1 cellular context compared by ENCODE assay signal in the genomic region with DNA sequence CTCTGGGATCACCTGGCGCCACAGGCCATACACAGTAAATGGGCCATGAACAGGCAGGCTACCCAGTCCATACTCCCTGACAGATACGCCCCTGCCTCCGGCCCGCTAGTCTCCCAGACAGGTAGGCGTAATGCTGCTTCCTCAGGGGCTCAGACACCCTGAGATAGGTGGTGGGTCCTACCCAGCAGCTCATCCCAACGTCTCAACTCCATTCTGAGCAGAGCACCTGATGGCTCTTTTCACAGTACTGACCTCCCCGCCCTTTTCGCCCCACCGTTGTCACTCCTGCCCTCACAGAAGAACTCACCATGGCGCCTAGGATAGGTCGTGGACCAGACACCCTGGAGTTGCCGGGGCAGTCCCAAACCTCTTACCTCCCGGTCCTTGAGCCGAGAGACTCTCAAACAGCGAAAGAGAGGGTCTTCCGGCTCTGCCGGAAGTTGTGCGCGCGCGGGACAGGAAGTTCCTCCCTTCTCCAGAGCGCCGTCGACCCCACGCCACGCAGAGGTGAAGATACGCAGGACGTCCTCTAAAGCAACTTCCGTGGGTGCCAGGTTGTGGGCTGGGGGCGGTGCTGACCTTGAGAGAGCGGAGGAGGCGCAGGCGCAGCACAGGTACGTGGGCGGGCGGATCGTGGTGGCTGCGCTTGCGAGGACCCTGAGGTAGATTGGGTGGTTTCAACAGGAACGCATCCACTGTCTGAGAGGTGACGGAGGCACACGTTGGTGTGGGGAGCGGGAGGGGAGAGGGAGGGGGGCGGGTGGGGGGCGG.
TF ChIP-seq lines count a peak whose summit lies in the region.

A gene (minus strand): TSS at position 432 of the 771 bp plus-strand sequence. CDS start 122 bp downstream, at position 310.

TF ChIP-seq in GM12878, 131 proteins besides CTCF, POLR2A, EP300 and RAD21 (continued from another document and continues in another):
- TF ChIP-seq, protein P1, sequence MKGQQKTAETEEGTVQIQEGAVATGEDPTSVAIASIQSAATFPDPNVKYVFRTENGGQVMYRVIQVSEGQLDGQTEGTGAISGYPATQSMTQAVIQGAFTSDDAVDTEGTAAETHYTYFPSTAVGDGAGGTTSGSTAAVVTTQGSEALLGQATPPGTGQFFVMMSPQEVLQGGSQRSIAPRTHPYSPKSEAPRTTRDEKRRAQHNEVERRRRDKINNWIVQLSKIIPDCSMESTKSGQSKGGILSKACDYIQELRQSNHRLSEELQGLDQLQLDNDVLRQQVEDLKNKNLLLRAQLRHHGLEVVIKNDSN (IDR thresholded peaks at IDR 0.05; ENCODE audit: borderline replicate concordance, extremely low read length, insufficient read depth, low read depth, low read length): no peak
- TF ChIP-seq PAX5 (IDR thresholded peaks at IDR 0.05; ENCODE audit: borderline replicate concordance, low read depth, low read length): peak; percentile 9; the same call in 1 of the 2 replicates
- TF ChIP-seq PAX8 (IDR thresholded peaks at IDR 0.05): no peak
- TF ChIP-seq SPI1 (IDR thresholded peaks at IDR 0.05; ENCODE audit: borderline replicate concordance, insufficient read depth, low read depth, low read length): 0 out of 2 replicates have a peak, but pooled peaks have one; percentile 48
- TF ChIP-seq, protein P2, sequence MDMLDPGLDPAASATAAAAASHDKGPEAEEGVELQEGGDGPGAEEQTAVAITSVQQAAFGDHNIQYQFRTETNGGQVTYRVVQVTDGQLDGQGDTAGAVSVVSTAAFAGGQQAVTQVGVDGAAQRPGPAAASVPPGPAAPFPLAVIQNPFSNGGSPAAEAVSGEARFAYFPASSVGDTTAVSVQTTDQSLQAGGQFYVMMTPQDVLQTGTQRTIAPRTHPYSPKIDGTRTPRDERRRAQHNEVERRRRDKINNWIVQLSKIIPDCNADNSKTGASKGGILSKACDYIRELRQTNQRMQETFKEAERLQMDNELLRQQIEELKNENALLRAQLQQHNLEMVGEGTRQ (IDR thresholded peaks at IDR 0.05; ENCODE audit: borderline replicate concordance, low read depth, low read length): no peak
- TF ChIP-seq, protein P3, sequence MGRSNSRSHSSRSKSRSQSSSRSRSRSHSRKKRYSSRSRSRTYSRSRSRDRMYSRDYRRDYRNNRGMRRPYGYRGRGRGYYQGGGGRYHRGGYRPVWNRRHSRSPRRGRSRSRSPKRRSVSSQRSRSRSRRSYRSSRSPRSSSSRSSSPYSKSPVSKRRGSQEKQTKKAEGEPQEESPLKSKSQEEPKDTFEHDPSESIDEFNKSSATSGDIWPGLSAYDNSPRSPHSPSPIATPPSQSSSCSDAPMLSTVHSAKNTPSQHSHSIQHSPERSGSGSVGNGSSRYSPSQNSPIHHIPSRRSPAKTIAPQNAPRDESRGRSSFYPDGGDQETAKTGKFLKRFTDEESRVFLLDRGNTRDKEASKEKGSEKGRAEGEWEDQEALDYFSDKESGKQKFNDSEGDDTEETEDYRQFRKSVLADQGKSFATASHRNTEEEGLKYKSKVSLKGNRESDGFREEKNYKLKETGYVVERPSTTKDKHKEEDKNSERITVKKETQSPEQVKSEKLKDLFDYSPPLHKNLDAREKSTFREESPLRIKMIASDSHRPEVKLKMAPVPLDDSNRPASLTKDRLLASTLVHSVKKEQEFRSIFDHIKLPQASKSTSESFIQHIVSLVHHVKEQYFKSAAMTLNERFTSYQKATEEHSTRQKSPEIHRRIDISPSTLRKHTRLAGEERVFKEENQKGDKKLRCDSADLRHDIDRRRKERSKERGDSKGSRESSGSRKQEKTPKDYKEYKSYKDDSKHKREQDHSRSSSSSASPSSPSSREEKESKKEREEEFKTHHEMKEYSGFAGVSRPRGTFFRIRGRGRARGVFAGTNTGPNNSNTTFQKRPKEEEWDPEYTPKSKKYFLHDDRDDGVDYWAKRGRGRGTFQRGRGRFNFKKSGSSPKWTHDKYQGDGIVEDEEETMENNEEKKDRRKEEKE (IDR thresholded peaks at IDR 0.05): no peak
- no peak for TF ChIP-seq ZNF217 (IDR thresholded peaks at IDR 0.05)
- no peak for TF ChIP-seq ZBED1 (IDR thresholded peaks at IDR 0.05; ENCODE audit: borderline replicate concordance)
- TF ChIP-seq SUZ12 (IDR thresholded peaks at IDR 0.05; ENCODE audit: unreplicated experiment): no peak
- TF ChIP-seq CBFB (IDR thresholded peaks at IDR 0.05; ENCODE audit: low read depth): 0 out of 2 replicates have a peak, but pooled peaks have one; percentile 65
- TF ChIP-seq, protein P4, sequence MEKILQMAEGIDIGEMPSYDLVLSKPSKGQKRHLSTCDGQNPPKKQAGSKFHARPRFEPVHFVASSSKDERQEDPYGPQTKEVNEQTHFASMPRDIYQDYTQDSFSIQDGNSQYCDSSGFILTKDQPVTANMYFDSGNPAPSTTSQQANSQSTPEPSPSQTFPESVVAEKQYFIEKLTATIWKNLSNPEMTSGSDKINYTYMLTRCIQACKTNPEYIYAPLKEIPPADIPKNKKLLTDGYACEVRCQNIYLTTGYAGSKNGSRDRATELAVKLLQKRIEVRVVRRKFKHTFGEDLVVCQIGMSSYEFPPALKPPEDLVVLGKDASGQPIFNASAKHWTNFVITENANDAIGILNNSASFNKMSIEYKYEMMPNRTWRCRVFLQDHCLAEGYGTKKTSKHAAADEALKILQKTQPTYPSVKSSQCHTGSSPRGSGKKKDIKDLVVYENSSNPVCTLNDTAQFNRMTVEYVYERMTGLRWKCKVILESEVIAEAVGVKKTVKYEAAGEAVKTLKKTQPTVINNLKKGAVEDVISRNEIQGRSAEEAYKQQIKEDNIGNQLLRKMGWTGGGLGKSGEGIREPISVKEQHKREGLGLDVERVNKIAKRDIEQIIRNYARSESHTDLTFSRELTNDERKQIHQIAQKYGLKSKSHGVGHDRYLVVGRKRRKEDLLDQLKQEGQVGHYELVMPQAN (conservative IDR thresholded peaks at IDR 0.05): peak; percentile 73
- TF ChIP-seq, protein P5, sequence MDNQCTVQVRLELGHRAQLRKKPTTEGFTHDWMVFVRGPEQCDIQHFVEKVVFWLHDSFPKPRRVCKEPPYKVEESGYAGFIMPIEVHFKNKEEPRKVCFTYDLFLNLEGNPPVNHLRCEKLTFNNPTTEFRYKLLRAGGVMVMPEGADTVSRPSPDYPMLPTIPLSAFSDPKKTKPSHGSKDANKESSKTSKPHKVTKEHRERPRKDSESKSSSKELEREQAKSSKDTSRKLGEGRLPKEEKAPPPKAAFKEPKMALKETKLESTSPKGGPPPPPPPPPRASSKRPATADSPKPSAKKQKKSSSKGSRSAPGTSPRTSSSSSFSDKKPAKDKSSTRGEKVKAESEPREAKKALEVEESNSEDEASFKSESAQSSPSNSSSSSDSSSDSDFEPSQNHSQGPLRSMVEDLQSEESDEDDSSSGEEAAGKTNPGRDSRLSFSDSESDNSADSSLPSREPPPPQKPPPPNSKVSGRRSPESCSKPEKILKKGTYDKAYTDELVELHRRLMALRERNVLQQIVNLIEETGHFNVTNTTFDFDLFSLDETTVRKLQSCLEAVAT (IDR thresholded peaks at IDR 0.05): 0 out of 2 replicates have a peak, but pooled peaks have one; percentile 15
- no peak for TF ChIP-seq KAT2A (conservative IDR thresholded peaks at IDR 0.05; ENCODE audit: control insufficient read depth, low read depth, low read length)
- peak; percentile 48 for TF ChIP-seq SMAD1 (IDR thresholded peaks at IDR 0.05; ENCODE audit: low read depth, partially characterized antibody)
- no peak for TF ChIP-seq CEBPB (IDR thresholded peaks at IDR 0.05; ENCODE audit: borderline replicate concordance in 1 of 2, low read depth in 2 of 2, low read length in 2 of 2)
- TF ChIP-seq, protein P6, sequence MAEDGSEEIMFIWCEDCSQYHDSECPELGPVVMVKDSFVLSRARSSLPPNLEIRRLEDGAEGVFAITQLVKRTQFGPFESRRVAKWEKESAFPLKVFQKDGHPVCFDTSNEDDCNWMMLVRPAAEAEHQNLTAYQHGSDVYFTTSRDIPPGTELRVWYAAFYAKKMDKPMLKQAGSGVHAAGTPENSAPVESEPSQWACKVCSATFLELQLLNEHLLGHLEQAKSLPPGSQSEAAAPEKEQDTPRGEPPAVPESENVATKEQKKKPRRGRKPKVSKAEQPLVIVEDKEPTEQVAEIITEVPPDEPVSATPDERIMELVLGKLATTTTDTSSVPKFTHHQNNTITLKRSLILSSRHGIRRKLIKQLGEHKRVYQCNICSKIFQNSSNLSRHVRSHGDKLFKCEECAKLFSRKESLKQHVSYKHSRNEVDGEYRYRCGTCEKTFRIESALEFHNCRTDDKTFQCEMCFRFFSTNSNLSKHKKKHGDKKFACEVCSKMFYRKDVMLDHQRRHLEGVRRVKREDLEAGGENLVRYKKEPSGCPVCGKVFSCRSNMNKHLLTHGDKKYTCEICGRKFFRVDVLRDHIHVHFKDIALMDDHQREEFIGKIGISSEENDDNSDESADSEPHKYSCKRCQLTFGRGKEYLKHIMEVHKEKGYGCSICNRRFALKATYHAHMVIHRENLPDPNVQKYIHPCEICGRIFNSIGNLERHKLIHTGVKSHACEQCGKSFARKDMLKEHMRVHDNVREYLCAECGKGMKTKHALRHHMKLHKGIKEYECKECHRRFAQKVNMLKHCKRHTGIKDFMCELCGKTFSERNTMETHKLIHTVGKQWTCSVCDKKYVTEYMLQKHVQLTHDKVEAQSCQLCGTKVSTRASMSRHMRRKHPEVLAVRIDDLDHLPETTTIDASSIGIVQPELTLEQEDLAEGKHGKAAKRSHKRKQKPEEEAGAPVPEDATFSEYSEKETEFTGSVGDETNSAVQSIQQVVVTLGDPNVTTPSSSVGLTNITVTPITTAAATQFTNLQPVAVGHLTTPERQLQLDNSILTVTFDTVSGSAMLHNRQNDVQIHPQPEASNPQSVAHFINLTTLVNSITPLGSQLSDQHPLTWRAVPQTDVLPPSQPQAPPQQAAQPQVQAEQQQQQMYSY (CRISPR knock-in tag; IDR thresholded peaks at IDR 0.05): no peak
- TF ChIP-seq GABPA (IDR thresholded peaks at IDR 0.05; ENCODE audit: low read depth): peak; percentile 98
- TF ChIP-seq, protein P7, sequence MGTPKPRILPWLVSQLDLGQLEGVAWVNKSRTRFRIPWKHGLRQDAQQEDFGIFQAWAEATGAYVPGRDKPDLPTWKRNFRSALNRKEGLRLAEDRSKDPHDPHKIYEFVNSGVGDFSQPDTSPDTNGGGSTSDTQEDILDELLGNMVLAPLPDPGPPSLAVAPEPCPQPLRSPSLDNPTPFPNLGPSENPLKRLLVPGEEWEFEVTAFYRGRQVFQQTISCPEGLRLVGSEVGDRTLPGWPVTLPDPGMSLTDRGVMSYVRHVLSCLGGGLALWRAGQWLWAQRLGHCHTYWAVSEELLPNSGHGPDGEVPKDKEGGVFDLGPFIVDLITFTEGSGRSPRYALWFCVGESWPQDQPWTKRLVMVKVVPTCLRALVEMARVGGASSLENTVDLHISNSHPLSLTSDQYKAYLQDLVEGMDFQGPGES (IDR thresholded peaks at IDR 0.05): no peak
- TF ChIP-seq, protein P8, sequence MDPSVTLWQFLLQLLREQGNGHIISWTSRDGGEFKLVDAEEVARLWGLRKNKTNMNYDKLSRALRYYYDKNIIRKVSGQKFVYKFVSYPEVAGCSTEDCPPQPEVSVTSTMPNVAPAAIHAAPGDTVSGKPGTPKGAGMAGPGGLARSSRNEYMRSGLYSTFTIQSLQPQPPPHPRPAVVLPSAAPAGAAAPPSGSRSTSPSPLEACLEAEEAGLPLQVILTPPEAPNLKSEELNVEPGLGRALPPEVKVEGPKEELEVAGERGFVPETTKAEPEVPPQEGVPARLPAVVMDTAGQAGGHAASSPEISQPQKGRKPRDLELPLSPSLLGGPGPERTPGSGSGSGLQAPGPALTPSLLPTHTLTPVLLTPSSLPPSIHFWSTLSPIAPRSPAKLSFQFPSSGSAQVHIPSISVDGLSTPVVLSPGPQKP (IDR thresholded peaks at IDR 0.05; ENCODE audit: low read depth, low read length): peak; percentile 90
- TF ChIP-seq SMAD5 (IDR thresholded peaks at IDR 0.05; ENCODE audit: low read depth): peak; percentile 93
- no peak for TF ChIP-seq HDAC6 (IDR thresholded peaks at IDR 0.05; ENCODE audit: unreplicated experiment)
- no peak for TF ChIP-seq FOXM1 (IDR thresholded peaks at IDR 0.05; ENCODE audit: low read depth, low read length)
- peak; percentile 47; the same call in 1 of the 2 replicates for TF ChIP-seq MTA2 (IDR thresholded peaks at IDR 0.05; ENCODE audit: low read depth)
- TF ChIP-seq GATAD2B (conservative IDR thresholded peaks at IDR 0.05; ENCODE audit: low read depth): 0 out of 2 replicates have a peak, but pooled peaks have one; percentile 21
- TF ChIP-seq BRCA1 (IDR thresholded peaks at IDR 0.05; ENCODE audit: low read depth, low read length): no peak
- TF ChIP-seq, protein P9, sequence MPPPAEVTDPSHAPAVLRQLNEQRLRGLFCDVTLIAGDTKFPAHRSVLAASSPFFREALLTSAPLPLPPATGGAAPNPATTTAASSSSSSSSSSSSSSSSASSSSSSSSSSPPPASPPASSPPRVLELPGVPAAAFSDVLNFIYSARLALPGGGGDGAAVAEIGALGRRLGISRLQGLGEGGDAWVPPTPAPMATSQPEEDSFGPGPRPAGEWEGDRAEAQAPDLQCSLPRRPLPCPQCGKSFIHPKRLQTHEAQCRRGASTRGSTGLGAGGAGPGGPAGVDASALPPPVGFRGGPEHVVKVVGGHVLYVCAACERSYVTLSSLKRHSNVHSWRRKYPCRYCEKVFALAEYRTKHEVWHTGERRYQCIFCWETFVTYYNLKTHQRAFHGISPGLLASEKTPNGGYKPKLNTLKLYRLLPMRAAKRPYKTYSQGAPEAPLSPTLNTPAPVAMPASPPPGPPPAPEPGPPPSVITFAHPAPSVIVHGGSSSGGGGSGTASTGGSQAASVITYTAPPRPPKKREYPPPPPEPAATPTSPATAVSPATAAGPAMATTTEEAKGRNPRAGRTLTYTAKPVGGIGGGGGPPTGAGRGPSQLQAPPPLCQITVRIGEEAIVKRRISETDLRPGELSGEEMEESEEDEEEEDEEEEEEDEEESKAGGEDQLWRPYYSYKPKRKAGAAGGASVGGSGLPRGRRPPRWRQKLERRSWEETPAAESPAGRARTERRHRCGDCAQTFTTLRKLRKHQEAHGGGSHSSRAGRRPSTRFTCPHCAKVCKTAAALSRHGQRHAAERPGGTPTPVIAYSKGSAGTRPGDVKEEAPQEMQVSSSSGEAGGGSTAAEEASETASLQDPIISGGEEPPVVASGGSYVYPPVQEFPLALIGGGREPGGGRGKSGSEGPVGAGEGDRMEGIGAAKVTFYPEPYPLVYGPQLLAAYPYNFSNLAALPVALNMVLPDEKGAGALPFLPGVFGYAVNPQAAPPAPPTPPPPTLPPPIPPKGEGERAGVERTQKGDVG (CRISPR knock-in tag; IDR thresholded peaks at IDR 0.05): no peak
- TF ChIP-seq, protein P10, sequence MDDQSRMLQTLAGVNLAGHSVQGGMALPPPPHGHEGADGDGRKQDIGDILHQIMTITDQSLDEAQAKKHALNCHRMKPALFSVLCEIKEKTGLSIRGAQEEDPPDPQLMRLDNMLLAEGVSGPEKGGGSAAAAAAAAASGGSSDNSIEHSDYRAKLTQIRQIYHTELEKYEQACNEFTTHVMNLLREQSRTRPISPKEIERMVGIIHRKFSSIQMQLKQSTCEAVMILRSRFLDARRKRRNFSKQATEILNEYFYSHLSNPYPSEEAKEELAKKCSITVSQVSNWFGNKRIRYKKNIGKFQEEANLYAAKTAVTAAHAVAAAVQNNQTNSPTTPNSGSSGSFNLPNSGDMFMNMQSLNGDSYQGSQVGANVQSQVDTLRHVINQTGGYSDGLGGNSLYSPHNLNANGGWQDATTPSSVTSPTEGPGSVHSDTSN (IDR thresholded peaks at IDR 0.05; ENCODE audit: insufficient replicate concordance, low read depth, low read length): no peak
- peak; percentile 35; the same call in 1 of the 2 replicates for TF ChIP-seq ATF7 (IDR thresholded peaks at IDR 0.05; ENCODE audit: low read depth)
- no peak for TF ChIP-seq EZH2 (IDR thresholded peaks at IDR 0.05; ENCODE audit: borderline replicate concordance, control insufficient read depth, low read depth, low read length)
